In the genomic region with DNA sequence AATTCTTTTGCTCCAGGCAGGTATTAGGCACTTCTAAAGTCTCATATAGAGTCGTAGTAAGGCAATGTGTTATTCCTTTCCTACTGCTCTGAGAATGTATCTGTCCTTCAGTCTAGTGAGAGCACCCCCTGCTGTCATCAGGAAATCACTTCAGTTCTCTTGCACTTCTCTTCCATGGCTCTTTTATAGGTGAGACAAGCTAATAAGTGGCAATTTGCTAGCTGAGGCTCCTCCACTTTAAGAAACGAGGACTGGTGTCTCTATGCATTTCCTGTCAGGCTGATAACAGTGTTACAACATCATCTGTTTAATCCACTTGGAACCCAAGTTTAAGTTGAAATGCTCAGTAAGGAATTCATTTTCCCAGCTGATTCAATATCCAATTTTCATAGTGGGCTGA, we compare ENCODE assay signal across 8 cellular contexts.
A peak's percentile ranks its signal among the peaks of the same experiment; 100 is the strongest.
DNase-seq lines count a peak whose midpoint lies in the region; ATAC-seq and TF ChIP-seq lines count a peak whose summit lies in the region.

No MANE protein-coding gene starts in this region.

- peak; percentile 12 for DNase-seq in activated CD8-positive, alpha-beta T cell treated with anti-CD3 and anti-CD28 coated beads for 36 hours
- DNase-seq in left colon: peak in 1 of 2 donors; percentile 9
- no peak for DNase-seq in cerebellar nuclear complex (lab: John Stamatoyannopoulos, UW)
- DNase-seq in posterior cingulate gyrus: no peak

- H3K36me3 Mint-ChIP-seq in activated CD8-positive, alpha-beta T cell treated with anti-CD3 and anti-CD28 coated beads for 36 hours (ENCODE audit: low read depth): no peaks in the 10 kb centered on the region

- POLR2A ChIA-PET in activated CD8-positive, alpha-beta T cell treated with anti-CD3 and anti-CD28 coated beads for 36 hours (lab: Charles Lee): no interaction called here

- H3F3A ChIP-seq in Loucy (ENCODE audit: low read depth): no peaks in the 10 kb centered on the region

- CTCF ChIA-PET in activated CD8-positive, alpha-beta T cell treated with anti-CD3 and anti-CD28 coated beads for 36 hours (lab: Charles Lee): interaction anchor here (0.8 to 1.2 kb wide), 2 partner anchors 10 to 446 kb away, joined by 4 read pairs; no protein-coding TSS in a partner anchor

- H3K4me1 ChIP-seq in Loucy (ENCODE audit: insufficient read depth, low read length, poor library complexity, severe bottlenecking): no peaks in the 10 kb centered on the region
- H3K4me1 ChIP-seq in gastroesophageal sphincter: peaks cover 0 to 19% (median 0%) of the 10 kb centered on the region in 3 donors

- no peak overlapping the region for H3K27ac Mint-ChIP-seq in activated CD8-positive, alpha-beta T cell treated with anti-CD3 and anti-CD28 coated beads for 36 hours

- no peak overlapping the region for H3K9ac ChIP-seq in Loucy (ENCODE audit: low read depth, low read length, poor library complexity, severe bottlenecking)

- H3K4me3 ChIP-seq in Loucy (ENCODE audit: low read length, poor library complexity, severe bottlenecking) (no peak overlapping the region), gastroesophageal sphincter (no peak overlapping the region)

- no peaks in the 10 kb centered on the region for H3K9me3 Mint-ChIP-seq in activated CD8-positive, alpha-beta T cell treated with anti-CD3 and anti-CD28 coated beads for 36 hours

- H3K79me2 ChIP-seq in Loucy (ENCODE audit: insufficient read depth, low read length): no peaks in the 10 kb centered on the region

- no peaks in the 10 kb centered on the region for H3K27me3 Mint-ChIP-seq in activated CD8-positive, alpha-beta T cell treated with anti-CD3 and anti-CD28 coated beads for 36 hours

- TF ChIP-seq CTCF in GM12873 (IDR thresholded peaks at IDR 0.05; ENCODE audit: insufficient read depth, low read depth, low read length, missing control alignments) (peak; percentile 60), Loucy (conservative IDR thresholded peaks at IDR 0.05; ENCODE audit: low read length) (peak; percentile 66), gastroesophageal sphincter (IDR thresholded peaks at IDR 0.05) (peak in 2 of 4 experiments; percentile 15 to 36)
- no peak for TF ChIP-seq CTCF in activated CD8-positive, alpha-beta T cell treated with anti-CD3 and anti-CD28 coated beads for 36 hours (IDR thresholded peaks at IDR 0.05)

- TF ChIP-seq EP300 in gastroesophageal sphincter (IDR thresholded peaks at IDR 0.05): no peak

- H3K27me3 ChIP-seq in Loucy (ENCODE audit: insufficient read depth, low read length, poor library complexity, severe bottlenecking): no peaks in the 10 kb centered on the region
- H3K27me3 ChIP-seq in gastroesophageal sphincter: no peaks in the 10 kb centered on the region

- no peak overlapping the region for H2AFZ ChIP-seq in Loucy (ENCODE audit: low read length)

- ATAC-seq in GM21723 (IDR thresholded peaks at IDR 0.05; ENCODE audit: unreplicated experiment) (peak; percentile 60), left colon (peak; percentile 27), gastroesophageal sphincter (no peak)
- ATAC-seq in activated CD8-positive, alpha-beta T cell treated with anti-CD3 and anti-CD28 coated beads for 36 hours: no peak

- no peak for TF ChIP-seq POLR2A in gastroesophageal sphincter (IDR thresholded peaks at IDR 0.05)

- H3K4me3 Mint-ChIP-seq in activated CD8-positive, alpha-beta T cell treated with anti-CD3 and anti-CD28 coated beads for 36 hours: no peak overlapping the region

- H4K20me1 ChIP-seq in Loucy (ENCODE audit: insufficient read depth, low read length, poor library complexity, severe bottlenecking): no peaks in the 10 kb centered on the region

- H3K9me3 ChIP-seq in Loucy (ENCODE audit: insufficient read depth, low read depth, low read length) (no peaks in the 10 kb centered on the region), gastroesophageal sphincter (no peaks in the 10 kb centered on the region)

- H3K9me2 ChIP-seq in Loucy (replicated peaks; ENCODE audit: low read depth, low read length): no peaks in the 10 kb centered on the region

- H3K4me1 Mint-ChIP-seq in activated CD8-positive, alpha-beta T cell treated with anti-CD3 and anti-CD28 coated beads for 36 hours (ENCODE audit: low read depth): no peaks in the 10 kb centered on the region

- WGBS in gastroesophageal sphincter (ENCODE audit: low coverage in 1 of 2), 2 donors: 27 to 50% methylated on average over 1 to 2 of the region's 2 CpGs

- no peak overlapping the region for H3K4me2 ChIP-seq in Loucy (ENCODE audit: low read depth, low read length, poor library complexity, severe bottlenecking)

- intact Hi-C loops in activated CD8-positive, alpha-beta T cell treated with anti-CD3 and anti-CD28 coated beads for 36 hours (cut with micrococcal nuclease): no loop called here
- intact Hi-C loops in left colon (cut with DNase I, micrococcal nuclease): no loop called here
- intact Hi-C loops in posterior cingulate gyrus (cut with DNase I): no loop called here

- H3K36me3 ChIP-seq in Loucy (ENCODE audit: insufficient read depth, low read length) (no peaks in the 10 kb centered on the region), gastroesophageal sphincter (no peaks in the 10 kb centered on the region)

- no peak overlapping the region for H3K27ac ChIP-seq in gastroesophageal sphincter

Comparison
In these comparisons a context has a peak if more than half of its experiments do, and no peak if none do; other contexts are left out.
1. ATAC-seq: peak in GM21723 (single experiment) and left colon (single experiment); none in activated CD8-positive, alpha-beta T cell treated with anti-CD3 and anti-CD28 coated beads for 36 hours (single experiment) and gastroesophageal sphincter (single experiment).